Comparison of ENCODE assay signal across 8 cellular contexts in the genomic region with DNA sequence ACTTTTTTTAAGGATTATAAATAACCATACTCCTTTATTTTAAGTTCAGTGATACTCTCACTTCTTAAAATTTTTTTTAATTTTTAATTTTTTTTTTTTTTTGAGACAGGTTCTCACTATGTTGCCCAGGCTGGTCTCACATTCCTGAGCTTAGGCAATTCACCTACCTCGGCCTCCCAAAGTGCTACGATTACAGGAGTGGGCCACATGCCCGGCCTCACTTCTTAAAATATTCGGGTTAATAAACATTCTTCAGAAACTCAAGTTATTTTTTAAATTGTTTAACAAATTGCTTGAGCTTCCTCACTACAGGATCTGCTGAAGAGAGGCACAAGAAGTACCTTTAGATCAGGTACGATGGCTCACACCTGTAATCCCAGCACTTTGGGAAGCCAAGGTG.
"Had no signal": no experiment of that assay in that cellular context is flagged by ENCODE, and none has a peak within 500 bp of the region (broad histone marks: within the 10 kb centered on the region; RNA-seq: fewer than 3 reads in every experiment).

No MANE protein-coding gene starts in this region.

- H3K4me3 ChIP-seq: GM12878 had no signal

- ATAC-seq: GM12878 had no signal

- DNase-seq: GDM1, GF-D8 had no signal

- FAIRE-seq: G401.6, GM12878, GM12891, GM12892, GM18507, GM19239 had no signal
